32 cellular contexts compared by ENCODE assay signal in genomic region chr4:79897174-79897573, GRCh38.
"Had no signal": no experiment of that assay in that cellular context is flagged by ENCODE, and none has a peak within 500 bp of the region (broad histone marks: within the 10 kb centered on the region; RNA-seq: fewer than 3 reads in every experiment).

No MANE protein-coding gene starts in this region.

- H3K27me3 ChIP-seq: adrenal gland, body of pancreas, esophagus muscularis mucosa, foreskin keratinocyte, gastrocnemius medialis, heart left ventricle had no signal

- H3K4me1 ChIP-seq: adrenal gland, body of pancreas, esophagus muscularis mucosa, foreskin keratinocyte, gastrocnemius medialis, heart left ventricle had no signal

- H3K4me3 ChIP-seq: adrenal gland, body of pancreas, esophagus muscularis mucosa, gastrocnemius medialis, heart left ventricle had no signal

- H3K9me3 ChIP-seq: body of pancreas, esophagus muscularis mucosa, gastrocnemius medialis had no signal

- ATAC-seq: activated CD4-positive, alpha-beta T cell treated with anti-CD3 and anti-CD28 coated beads for 36 hours; activated CD4-positive, CD25-positive, alpha-beta regulatory T cell treated with anti-CD3 and anti-CD28 coated beads, Interleukin-2, amount 50 U/mL, for 24 hours; activated CD8-positive, alpha-beta memory T cell treated with anti-CD3 and anti-CD28 coated beads, Interleukin-2, amount 10 ng/mL, durations not matched to agents 7 days and 5 days; activated CD8-positive, alpha-beta T cell treated with anti-CD3 and anti-CD28 coated beads, Interleukin-2, amount 10 ng/mL, durations not matched to agents 7 days and 5 days; activated naive CD8-positive, alpha-beta T cell treated with anti-CD3 and anti-CD28 coated beads, Interleukin-2, amount 50 U/mL, for 24 hours; body of pancreas; effector memory CD8-positive, alpha-beta T cell; foreskin keratinocyte; gastrocnemius medialis; heart left ventricle; T-helper 17 cell had no signal

- H3K27ac ChIP-seq: adrenal gland, body of pancreas, esophagus muscularis mucosa, foreskin keratinocyte, gastrocnemius medialis, heart left ventricle, WERI-Rb-1 had no signal

- DNase-seq: activated B cell treated with CpG ODN at 0.5 μM for 24 hours; activated CD4-positive, alpha-beta memory T cell treated with anti-CD3 and anti-CD28 coated beads for 36 hours; activated CD4-positive, alpha-beta T cell treated with anti-CD3 and anti-CD28 coated beads for 36 hours; activated CD4-positive, alpha-beta T cell treated with anti-CD3 and anti-CD28 coated beads, Interleukin-2, amount 10 ng/mL, durations not matched to agents 24 days and 14 days; activated CD8-positive, alpha-beta memory T cell treated with anti-CD3 and anti-CD28 coated beads, Interleukin-2, amount 10 ng/mL, durations not matched to agents 7 days and 5 days; activated CD8-positive, alpha-beta memory T cell treated with anti-CD3 and anti-CD28 coated beads, Interleukin-2, amount 50 U/mL, for 4 hours; activated CD8-positive, alpha-beta T cell treated with anti-CD3 and anti-CD28 coated beads, Interleukin-2, amount 10 ng/mL, durations not matched to agents 7 days and 5 days; activated effector memory CD4-positive, alpha-beta T cell treated with anti-CD3 and anti-CD28 coated beads, Interleukin-2, amount 50 U/mL, for 16 hours; activated naive CD4-positive, alpha-beta T cell treated with anti-CD3 and anti-CD28 coated beads for 36 hours; activated naive CD8-positive, alpha-beta T cell treated with anti-CD3 and anti-CD28 coated beads for 36 hours; activated naive CD8-positive, alpha-beta T cell treated with anti-CD3 and anti-CD28 coated beads, Interleukin-2, amount 50 U/mL, for 24 hours; activated T-cell treated with anti-CD3 and anti-CD28 coated beads, Interleukin-2, amount 50 U/mL, for 1 hour; activated T-cell treated with anti-CD3 and anti-CD28 coated beads, Interleukin-2, amount 50 U/mL, for 48 hours; adrenal gland; amygdala; aorta; body of pancreas; cortex of kidney; dermis blood vessel endothelial cell; effector CD4-positive, alpha-beta T cell; effector memory CD8-positive, alpha-beta T cell; erythroblast; foreskin keratinocyte; gastrocnemius medialis; glutamatergic neuron; heart left ventricle; T-helper 1 cell; T-helper 17 cell; T1000; WERI-Rb-1 had no signal

- H3K36me3 ChIP-seq: adrenal gland, esophagus muscularis mucosa, gastrocnemius medialis, heart left ventricle had no signal
